ENCODE assay signal across 8 cellular contexts in the genomic region with DNA sequence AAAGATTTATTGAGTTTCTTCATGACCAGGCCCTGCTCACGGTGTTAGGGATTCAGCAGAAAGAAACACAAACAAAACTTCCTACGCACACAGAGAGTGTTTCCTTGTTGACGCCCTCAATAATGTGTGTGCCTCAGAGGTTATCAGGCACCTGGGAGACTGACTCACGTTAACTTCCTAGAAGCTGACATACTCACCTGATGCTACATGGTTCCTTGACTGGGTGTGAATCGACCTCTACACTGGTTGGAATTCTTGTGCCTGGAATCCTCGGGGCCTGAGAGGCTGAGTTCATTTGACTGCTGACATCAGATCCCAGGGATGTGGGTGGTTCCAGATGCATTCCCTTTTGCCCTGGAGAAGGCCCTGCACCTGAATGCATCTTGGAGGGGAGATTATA. TPM values are rescaled to one million over a fixed set of nuclear protein-coding genes. Genes with fewer than 3 reads are reported as not detected.
DNase-seq lines count a peak whose midpoint lies in the region; ATAC-seq, FAIRE-seq and TF ChIP-seq lines count a peak whose summit lies in the region.
"Not testable (repeated sequence)": the region's sequence is repeated elsewhere in the genome, so short reads cannot be mapped to it uniquely, and the experiment has no call there.

No MANE protein-coding gene starts in this region.

- not testable (repeated sequence) for H3K27me3 Mint-ChIP-seq in Calu3 (ENCODE audit: unreplicated experiment)
- peaks cover 33% of the 10 kb centered on the region for H3K27me3 Mint-ChIP-seq in activated CD8-positive, alpha-beta memory T cell treated with anti-CD3 and anti-CD28 coated beads, Interleukin-2, amount 10 ng/mL, durations not matched to agents 7 days and 5 days
- H3K27me3 Mint-ChIP-seq in naive thymus-derived CD4-positive, alpha-beta T cell: peaks cover 5 to 18% (median 11%) of the 10 kb centered on the region in 5 donors

- ATAC-seq in activated CD8-positive, alpha-beta memory T cell treated with anti-CD3 and anti-CD28 coated beads, Interleukin-2, amount 10 ng/mL, durations not matched to agents 7 days and 5 days: peak; percentile 37
- ATAC-seq in naive thymus-derived CD4-positive, alpha-beta T cell: not testable (repeated sequence)
- peak; percentile 80 for ATAC-seq in stimulated activated effector memory CD8-positive, alpha-beta T cell treated with anti-CD3 and anti-CD28 coated beads, Interleukin-12 subunit alpha, Interleukin-12 subunit beta, amount 100 ng/mL, for 72 hours

- POLR2A ChIA-PET in naive thymus-derived CD4-positive, alpha-beta T cell (lab: Charles Lee): not testable (repeated sequence)

- CTCF ChIA-PET in Calu3 (lab: Charles Lee); activated CD8-positive, alpha-beta memory T cell treated with anti-CD3 and anti-CD28 coated beads, Interleukin-2, amount 10 ng/mL, durations not matched to agents 7 days and 5 days (lab: Charles Lee); naive thymus-derived CD4-positive, alpha-beta T cell (lab: Charles Lee): not testable (repeated sequence)

- peak overlapping the region; percentile 69 for H3K27ac ChIP-seq in epithelial cell of prostate
- not testable (repeated sequence) for H3K27ac ChIP-seq in naive thymus-derived CD4-positive, alpha-beta T cell (ENCODE audit: low read depth, low read length)

- not testable (repeated sequence) for TF ChIP-seq CTCF in Calu3 (IDR thresholded peaks at IDR 0.05; ENCODE audit: unreplicated experiment); bronchial epithelial cell (IDR thresholded peaks at IDR 0.05; ENCODE audit: insufficient read depth, low read length, severe bottlenecking)

- H3K27ac Mint-ChIP-seq in Calu3 (ENCODE audit: unreplicated experiment): peak overlapping the region; percentile 21
- H3K27ac Mint-ChIP-seq in activated CD8-positive, alpha-beta memory T cell treated with anti-CD3 and anti-CD28 coated beads, Interleukin-2, amount 10 ng/mL, durations not matched to agents 7 days and 5 days: peak overlapping the region; percentile 59
- H3K27ac Mint-ChIP-seq in naive thymus-derived CD4-positive, alpha-beta T cell: peak overlapping the region in 1 of 9 donors; percentile 72
- H3K27ac Mint-ChIP-seq in stimulated activated effector memory CD8-positive, alpha-beta T cell treated with anti-CD3 and anti-CD28 coated beads, Interleukin-12 subunit alpha, Interleukin-12 subunit beta, amount 100 ng/mL, for 72 hours: not testable (repeated sequence)

- H3K4me3 ChIP-seq in bronchial epithelial cell (ENCODE audit: low read depth, low read length); naive thymus-derived CD4-positive, alpha-beta T cell (ENCODE audit: low read length): not testable (repeated sequence)

- H3K36me3 ChIP-seq in bronchial epithelial cell (ENCODE audit: control insufficient read depth, insufficient read depth, low read length); naive thymus-derived CD4-positive, alpha-beta T cell (ENCODE audit: control insufficient read depth in 2 of 3, insufficient read depth in 3 of 3, low read length in 3 of 3): not testable (repeated sequence)

- FAIRE-seq in bronchial epithelial cell (lab: Jason Lieb, UNC): peak; percentile 93

- H3K4me3 Mint-ChIP-seq in Calu3 (ENCODE audit: low read depth, unreplicated experiment); activated CD8-positive, alpha-beta memory T cell treated with anti-CD3 and anti-CD28 coated beads, Interleukin-2, amount 10 ng/mL, durations not matched to agents 7 days and 5 days; stimulated activated effector memory CD8-positive, alpha-beta T cell treated with anti-CD3 and anti-CD28 coated beads, Interleukin-12 subunit alpha, Interleukin-12 subunit beta, amount 100 ng/mL, for 72 hours: not testable (repeated sequence)
- peak overlapping the region in 6 of 10 donors; percentile 5 to 52 (median 38) for H3K4me3 Mint-ChIP-seq in naive thymus-derived CD4-positive, alpha-beta T cell

- intact Hi-C loops in Calu3 (cut with micrococcal nuclease; ENCODE audit: unreplicated experiment); naive thymus-derived CD4-positive, alpha-beta T cell (cut with micrococcal nuclease): not testable (repeated sequence)

- H3K27me3 ChIP-seq in bronchial epithelial cell (ENCODE audit: control insufficient read depth, insufficient read depth, low read length); naive thymus-derived CD4-positive, alpha-beta T cell (ENCODE audit: control insufficient read depth in 2 of 2, insufficient read depth in 2 of 2, low read length in 2 of 2): not testable (repeated sequence)

- BruUV-seq in Calu3 (replicated peaks; lab: Mats Ljungman, UMichigan): not testable (repeated sequence)

- H3K4me1 ChIP-seq in naive thymus-derived CD4-positive, alpha-beta T cell (ENCODE audit: control insufficient read depth in 2 of 2, insufficient read depth in 2 of 2, low read length in 2 of 2): not testable (repeated sequence)

- H3K4me1 Mint-ChIP-seq in Calu3 (ENCODE audit: low read depth, unreplicated experiment): peaks cover 15% of the 10 kb centered on the region
- peaks cover 32% of the 10 kb centered on the region for H3K4me1 Mint-ChIP-seq in activated CD8-positive, alpha-beta memory T cell treated with anti-CD3 and anti-CD28 coated beads, Interleukin-2, amount 10 ng/mL, durations not matched to agents 7 days and 5 days
- H3K4me1 Mint-ChIP-seq in naive thymus-derived CD4-positive, alpha-beta T cell: peaks cover 0 to 37% (median 17%) of the 10 kb centered on the region in 7 donors
- peaks cover 20% of the 10 kb centered on the region for H3K4me1 Mint-ChIP-seq in stimulated activated effector memory CD8-positive, alpha-beta T cell treated with anti-CD3 and anti-CD28 coated beads, Interleukin-12 subunit alpha, Interleukin-12 subunit beta, amount 100 ng/mL, for 72 hours

- H3K9me3 ChIP-seq in naive thymus-derived CD4-positive, alpha-beta T cell (ENCODE audit: control insufficient read depth in 2 of 3, low read length in 3 of 3): not testable (repeated sequence)

- H3K9me3 Mint-ChIP-seq in Calu3 (ENCODE audit: low read depth, unreplicated experiment); activated CD8-positive, alpha-beta memory T cell treated with anti-CD3 and anti-CD28 coated beads, Interleukin-2, amount 10 ng/mL, durations not matched to agents 7 days and 5 days (ENCODE audit: low read depth); naive thymus-derived CD4-positive, alpha-beta T cell; stimulated activated effector memory CD8-positive, alpha-beta T cell treated with anti-CD3 and anti-CD28 coated beads, Interleukin-12 subunit alpha, Interleukin-12 subunit beta, amount 100 ng/mL, for 72 hours: not testable (repeated sequence)

- H3K36me3 Mint-ChIP-seq in Calu3 (ENCODE audit: insufficient read depth, unreplicated experiment); activated CD8-positive, alpha-beta memory T cell treated with anti-CD3 and anti-CD28 coated beads, Interleukin-2, amount 10 ng/mL, durations not matched to agents 7 days and 5 days; naive thymus-derived CD4-positive, alpha-beta T cell; stimulated activated effector memory CD8-positive, alpha-beta T cell treated with anti-CD3 and anti-CD28 coated beads, Interleukin-12 subunit alpha, Interleukin-12 subunit beta, amount 100 ng/mL, for 72 hours: not testable (repeated sequence)

- DNase-seq in Calu3 (peak; percentile 64), LoVo (ENCODE audit: low spot score) (peak; percentile 66), bronchial epithelial cell (ENCODE audit: low read depth) (peak; percentile 88), epithelial cell of prostate (ENCODE audit: low read depth, low spot score) (peak; percentile 62), kidney tubule cell (ENCODE audit: low spot score) (peak; percentile 80)
- not testable (repeated sequence) for DNase-seq in activated CD8-positive, alpha-beta memory T cell treated with anti-CD3 and anti-CD28 coated beads, Interleukin-2, amount 10 ng/mL, durations not matched to agents 7 days and 5 days; naive thymus-derived CD4-positive, alpha-beta T cell; stimulated activated effector memory CD8-positive, alpha-beta T cell treated with anti-CD3 and anti-CD28 coated beads, Interleukin-12 subunit alpha, Interleukin-12 subunit beta, amount 100 ng/mL, for 72 hours (ENCODE audit: low spot score in 2 of 2)

RNA-seq across cellular contexts. Expression of gene FKBP9, which starts 35.5 kb away (rescaled TPM):
- total RNA-seq in Calu3 (2022) (124 and 160 TPM in 2 replicates), bronchial epithelial cell (468 and 571 TPM in 2 replicates)
- total RNA-seq in activated CD8-positive, alpha-beta memory T cell treated with anti-CD3 and anti-CD28 coated beads, Interleukin-2, amount 10 ng/mL, durations not matched to agents 7 days and 5 days: 1 to 10 TPM in 1 of 2 experiments, under 1 TPM in 1; 0.53 to 1.5 TPM
- total RNA-seq in naive thymus-derived CD4-positive, alpha-beta T cell: 1 to 10 TPM in 1 of 5 experiments, under 1 TPM in 4; 0.32 to 3.4 (median 0.77) TPM
- polyA plus RNA-seq in naive thymus-derived CD4-positive, alpha-beta T cell: under 1 TPM in 1 of 2 donors, not detected in 1; 0.22 TPM

Comparison
In these comparisons a context has a peak if more than half of its experiments do, and no peak if none do; other contexts are left out.
1. RNA of gene FKBP9, which starts 35.5 kb away (total RNA-seq): 468 to 571 TPM in bronchial epithelial cell and 124 to 160 TPM in Calu3; 0.53 to 1.5 TPM in activated CD8-positive, alpha-beta memory T cell treated with anti-CD3 and anti-CD28 coated beads, Interleukin-2, amount 10 ng/mL, durations not matched to agents 7 days and 5 days and 0.32 to 3.4 TPM in naive thymus-derived CD4-positive, alpha-beta T cell; every median in the first group is over 10 times any median in the second.